ENCODE assay signal across 8 cellular contexts in the genomic region with DNA sequence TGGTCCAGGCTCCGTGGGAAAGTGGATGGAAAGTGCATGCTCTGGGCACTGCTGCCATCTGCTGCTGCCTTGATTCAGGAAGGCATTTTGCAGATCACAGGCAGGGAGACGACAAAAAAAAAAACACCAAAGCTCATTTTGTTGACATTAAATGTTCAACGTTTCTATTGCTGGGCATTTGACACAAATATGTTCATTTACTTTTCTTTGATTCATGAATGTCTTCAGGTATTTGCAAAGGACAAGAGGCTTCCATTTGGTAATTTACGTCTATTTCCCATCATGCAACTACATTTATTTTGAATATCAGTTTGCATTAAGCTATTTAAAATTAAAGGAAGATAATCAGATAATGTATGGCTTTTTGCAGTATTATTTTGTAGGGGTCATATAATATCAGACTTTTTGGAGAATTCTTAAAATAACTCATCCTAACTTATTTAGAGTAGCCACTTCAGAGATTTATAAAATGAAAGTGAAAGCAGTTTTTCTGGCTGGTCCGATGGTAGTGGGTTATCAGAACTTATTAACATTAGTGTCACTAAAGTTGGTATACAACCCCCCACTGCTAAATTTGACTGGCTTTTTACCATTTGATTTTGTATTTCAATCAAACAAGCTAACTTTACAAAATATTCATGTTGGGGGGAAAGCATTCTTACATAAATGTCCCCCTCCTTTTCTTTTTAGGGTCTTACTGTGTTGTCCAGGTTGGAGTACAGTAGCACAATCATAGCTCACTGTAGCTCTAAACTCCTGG.
DNase-seq lines count a peak whose midpoint lies in the region; ATAC-seq and TF ChIP-seq lines count a peak whose summit lies in the region.

No MANE protein-coding gene starts in this region.

- H3K36me3 ChIP-seq in lung (ENCODE audit: control insufficient read depth in 2 of 2, insufficient read depth in 2 of 2, low read length in 2 of 2) = no peaks in the 10 kb centered on the region

- ATAC-seq in GM18867 (IDR thresholded peaks at IDR 0.05; ENCODE audit: unreplicated experiment) (peak; percentile 66), HG03159 (IDR thresholded peaks at IDR 0.05; ENCODE audit: unreplicated experiment) (peak; percentile 51), lung (ENCODE audit: insufficient read depth, low FRiP score) (peak; percentile 61)

- no peak overlapping the region for H3K27ac ChIP-seq in lung (ENCODE audit: low read depth in 1 of 2, low read length in 1 of 2)

- no peaks in the 10 kb centered on the region for H3K4me1 ChIP-seq in lung (ENCODE audit: control insufficient read depth in 2 of 2, insufficient read depth in 2 of 2, low read length in 2 of 2)

- peak; percentile 80 for TF ChIP-seq CTCF in lung (IDR thresholded peaks at IDR 0.05; ENCODE audit: control extremely low read depth, extremely low read depth)

- H3K9me3 ChIP-seq in lung (ENCODE audit: control insufficient read depth in 2 of 2, insufficient read depth in 1 of 2, low read length in 1 of 2) = no peaks in the 10 kb centered on the region

- 0% methylated on average over 5 of the region's 5 CpGs for WGBS in lung, 2 donors

- no peak overlapping the region for H3K4me3 ChIP-seq in lung

- DNase-seq in AG20443 (ENCODE audit: low spot score) (peak; percentile 77), NCI-H446 (lab: John Stamatoyannopoulos, UW) (peak; percentile 45 to 69), lung (ENCODE audit: low spot score) (peak; percentile 54)
- peak; percentile 61 for DNase-seq in activated CD4-positive, alpha-beta T cell treated with anti-CD3 and anti-CD28 coated beads, Interleukin-2, amount 50 U/mL, for 1 hour
- peak; percentile 48 for DNase-seq in effector CD4-positive, alpha-beta T cell
- DNase-seq in stimulated activated CD4-positive, alpha-beta T cell treated with anti-CD3 and anti-CD28 coated beads, TNF-alpha, amount 100 ng/mL, for 48 hours (ENCODE audit: low read depth in 3 of 3) = peak in 2 of 3 donors; percentile 35 to 58

- no peaks in the 10 kb centered on the region for H3K27me3 ChIP-seq in lung (ENCODE audit: control insufficient read depth, insufficient read depth)
